In the genomic region with DNA sequence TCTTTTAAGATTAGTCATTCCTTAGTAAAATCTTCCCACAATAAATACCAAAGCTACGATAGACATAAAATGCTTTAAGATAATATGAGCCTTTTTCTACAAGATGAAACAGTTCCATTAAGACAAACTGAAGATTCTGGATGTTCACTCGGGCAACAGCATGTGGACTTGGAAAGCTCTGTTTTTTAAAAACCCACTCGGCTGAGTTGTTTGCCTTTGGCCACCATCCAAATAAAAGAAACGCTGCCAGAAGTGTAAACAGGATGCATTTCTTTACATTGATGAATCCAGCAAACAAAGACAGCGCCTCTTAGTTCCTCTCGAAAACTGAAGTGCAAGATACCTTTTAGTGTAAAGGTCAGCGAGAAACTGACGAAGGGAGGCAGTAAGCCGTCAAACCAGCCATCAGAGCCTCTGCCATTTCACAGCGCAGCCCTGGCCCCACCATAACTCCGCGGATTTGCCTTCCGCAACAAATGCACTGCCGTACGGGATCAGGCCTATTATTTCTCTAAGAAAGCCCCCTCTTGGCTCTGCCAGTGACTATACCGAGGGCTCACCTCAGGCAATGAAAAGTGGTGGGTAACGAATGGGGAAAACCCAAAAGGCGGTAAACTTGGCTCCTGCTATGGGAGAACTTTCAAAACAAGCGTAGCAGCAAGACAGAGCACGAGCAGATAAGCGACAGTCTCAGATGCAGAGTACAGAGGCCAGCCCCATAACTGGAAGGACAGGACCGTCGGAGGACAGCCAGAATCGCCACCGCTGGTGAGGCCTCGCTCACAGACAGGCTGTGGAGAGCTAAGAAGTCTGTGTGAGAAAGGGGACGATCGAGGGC, we compare ENCODE assay signal across 8 cellular contexts. TPM values are rescaled to one million over a fixed set of nuclear protein-coding genes. Genes with fewer than 3 reads are reported as not detected.
DNase-seq lines count a peak whose midpoint lies in the region; ATAC-seq and TF ChIP-seq lines count a peak whose summit lies in the region.

No MANE protein-coding gene starts in this region.

- peaks cover 76% of the 10 kb centered on the region for H4K20me1 ChIP-seq in smooth muscle cell (ENCODE audit: low read depth)

- no peak for DNase-seq in HFF-Myc (ENCODE audit: extremely low read depth, low read depth)
- DNase-seq in SJSA1 (ENCODE audit: low read depth in 1 of 2, low spot score in 2 of 2), result peak in 1 of 2 experiments; percentile 69
- DNase-seq in cardiac muscle cell (ENCODE audit: low read depth in 1 of 2, low spot score in 1 of 2), result peak in 1 of 2 donors; percentile 62
- DNase-seq in smooth muscle cell (lab: John Stamatoyannopoulos, UW; ENCODE audit: unreplicated experiment), result no peak

- ATAC-seq in HG03196 (IDR thresholded peaks at IDR 0.05; ENCODE audit: unreplicated experiment), result no peak
- ATAC-seq in HG02981 (IDR thresholded peaks at IDR 0.05; ENCODE audit: unreplicated experiment), result no peak
- no peak for ATAC-seq in GM18520 (IDR thresholded peaks at IDR 0.05; ENCODE audit: unreplicated experiment)
- ATAC-seq in HG02852 (IDR thresholded peaks at IDR 0.05; ENCODE audit: unreplicated experiment), result no peak

- 19% methylated on average over 28 of the region's 28 CpGs for WGBS in smooth muscle cell (ENCODE audit: low lambda C conversion rate)

- H3K27ac ChIP-seq in SJSA1 (peak overlapping the region; percentile 89), cardiac muscle cell (peak overlapping the region; percentile 19), smooth muscle cell (ENCODE audit: low read depth) (peak overlapping the region; percentile 90)

- peak overlapping the region; percentile 86 for H3K4me2 ChIP-seq in smooth muscle cell

- H3K79me2 ChIP-seq in smooth muscle cell (ENCODE audit: low read depth), result peaks cover 82% of the 10 kb centered on the region

- TF ChIP-seq CTCF in HFF-Myc (IDR thresholded peaks at IDR 0.05; ENCODE audit: low read depth, low read length, missing control alignments) (no peak), cardiac muscle cell (IDR thresholded peaks at IDR 0.05; ENCODE audit: low read depth, low read length) (no peak), smooth muscle cell (IDR thresholded peaks at IDR 0.05; ENCODE audit: borderline replicate concordance, insufficient read depth, poor library complexity, severe bottlenecking) (no peak)

- H3K9me3 ChIP-seq in SJSA1 (replicated peaks), result no peaks in the 10 kb centered on the region
- H3K9me3 ChIP-seq in cardiac muscle cell (ENCODE audit: low read depth), result no peaks in the 10 kb centered on the region
- no peaks in the 10 kb centered on the region for H3K9me3 ChIP-seq in smooth muscle cell (replicated peaks; ENCODE audit: low read depth)

- H3K27me3 ChIP-seq in SJSA1 (replicated peaks) (no peaks in the 10 kb centered on the region), cardiac muscle cell (no peaks in the 10 kb centered on the region), smooth muscle cell (ENCODE audit: low read depth) (no peaks in the 10 kb centered on the region)

- H3K4me3 ChIP-seq in HFF-Myc (replicated peaks; ENCODE audit: low read depth, low read length), result 0 out of 2 replicates have a peak overlapping the region, but pooled peaks have one; percentile 2
- H3K4me3 ChIP-seq in SJSA1, result no peak overlapping the region
- no peak overlapping the region for H3K4me3 ChIP-seq in cardiac muscle cell
- peak overlapping the region; percentile 36 for H3K4me3 ChIP-seq in smooth muscle cell

- H3K4me1 ChIP-seq in SJSA1 (replicated peaks) (peaks cover 44% of the 10 kb centered on the region), cardiac muscle cell (ENCODE audit: low read depth) (peaks cover 32% of the 10 kb centered on the region), smooth muscle cell (ENCODE audit: low read depth) (peaks cover 51% of the 10 kb centered on the region)

- H2AFZ ChIP-seq in smooth muscle cell (ENCODE audit: low read depth), result peak overlapping the region; percentile 26

- peaks cover 19% of the 10 kb centered on the region for H3F3A ChIP-seq in smooth muscle cell (ENCODE audit: low read depth)

- peak overlapping the region; percentile 60 for H3K9ac ChIP-seq in smooth muscle cell (ENCODE audit: low read depth)

- H3K36me3 ChIP-seq in SJSA1 (peaks cover 8% of the 10 kb centered on the region; the same call in 1 of the 2 replicates), cardiac muscle cell (no peaks in the 10 kb centered on the region), smooth muscle cell (ENCODE audit: low read depth) (no peaks in the 10 kb centered on the region)

RNA-seq across cellular contexts. Expression of a gene that starts 41.4 kb away (rescaled TPM):
- 16.3 and 31.2 TPM in 2 replicates for total RNA-seq in SJSA1 (2014; rRNA removed; shearing (Covaris generic))
- 34.5 and 54.4 TPM in 2 replicates for total RNA-seq in cardiac muscle cell
- 59.1 and 64.2 TPM in 2 replicates for polyA plus RNA-seq in cardiac muscle cell
- 20.3 and 32.9 TPM in 2 replicates for total RNA-seq in smooth muscle cell
- 34.7 and 41.2 TPM in 2 replicates for polyA plus RNA-seq in smooth muscle cell

Comparison
In these comparisons a context has a peak if more than half of its experiments do, and no peak if none do; other contexts are left out.
1. H3K4me3 ChIP-seq: peak in HFF-Myc (single experiment) and smooth muscle cell (single experiment); none in SJSA1 (single experiment) and cardiac muscle cell (single experiment).
2. H3K27ac ChIP-seq: peak in every context shown above with its lines; median percentile 90 in smooth muscle cell; 89 in SJSA1; 19 in cardiac muscle cell.